ENCODE assay signal across 1 cellular context in genomic region chr16:78045865-78046581, GRCh38.
TF ChIP-seq lines count a peak whose summit lies in the region.

No MANE protein-coding gene starts in this region.

TF ChIP-seq in HepG2, 621 proteins besides CTCF, POLR2A, EP300 and RAD21 (continued from another document and continues in another):
- TF ChIP-seq ELK4 (CRISPR knock-in tag; IDR thresholded peaks at IDR 0.05; ENCODE audit: borderline replicate concordance) (peak; percentile 81; the same call in 1 of the 2 replicates), ZNF468 (CRISPR knock-in tag; IDR thresholded peaks at IDR 0.05) (peak; percentile 96), KDM2A (CRISPR knock-in tag; IDR thresholded peaks at IDR 0.05; ENCODE audit: borderline replicate concordance, low read depth) (peak; percentile 95), ZNF510 (CRISPR knock-in tag; IDR thresholded peaks at IDR 0.05; ENCODE audit: low read depth) (peak; percentile 97), HNRNPL (IDR thresholded peaks at IDR 0.05; ENCODE audit: low read depth, low read length) (peak; percentile 89), ETV6 (CRISPR knock-in tag; conservative IDR thresholded peaks at IDR 0.05) (peak; percentile 99), ZNF704 (CRISPR knock-in tag; IDR thresholded peaks at IDR 0.05; ENCODE audit: borderline replicate concordance) (peak; percentile 99), ARNTL (CRISPR knock-in tag; IDR thresholded peaks at IDR 0.05) (peak; percentile 86), MNT (IDR thresholded peaks at IDR 0.05) (no peak), MLLT10 (CRISPR knock-in tag; IDR thresholded peaks at IDR 0.05) (0 out of 2 replicates have a peak, but pooled peaks have one; percentile 49), PLRG1 (conservative IDR thresholded peaks at IDR 0.05) (no peak), ZNF761 (CRISPR knock-in tag; conservative IDR thresholded peaks at IDR 0.05) (peak; percentile 95), ZNF501 (CRISPR knock-in tag; IDR thresholded peaks at IDR 0.05) (peak; percentile 98), MYPOP (CRISPR knock-in tag; IDR thresholded peaks at IDR 0.05) (peak; percentile 93; the same call in 1 of the 2 replicates), SRSF1 (optimal IDR thresholded peaks at IDR 0.05; ENCODE audit: low read depth, low read length) (no peak), NFIC (IDR thresholded peaks at IDR 0.05; ENCODE audit: low read length) (no peak), ZNF816 (CRISPR knock-in tag; IDR thresholded peaks at IDR 0.05; ENCODE audit: borderline replicate concordance) (peak; percentile 98), ZNF839 (CRISPR knock-in tag; IDR thresholded peaks at IDR 0.05; ENCODE audit: borderline replicate concordance) (peak; percentile 95), ARID5B (CRISPR knock-in tag; IDR thresholded peaks at IDR 0.05) (peak; percentile 84), AFF4 (CRISPR knock-in tag; IDR thresholded peaks at IDR 0.05) (no peak), GATAD2A (CRISPR knock-in tag; IDR thresholded peaks at IDR 0.05) (peak; percentile 76), MXD1 (CRISPR knock-in tag; IDR thresholded peaks at IDR 0.05) (peak; percentile 99), NR1H2 (CRISPR knock-in tag; IDR thresholded peaks at IDR 0.05; ENCODE audit: borderline replicate concordance, low read depth) (peak; percentile 92; the same call in 1 of the 2 replicates), BCLAF1 (IDR thresholded peaks at IDR 0.05) (no peak), HOXD1 (CRISPR knock-in tag; IDR thresholded peaks at IDR 0.05) (peak; percentile 98), ZNF282 (IDR thresholded peaks at IDR 0.05; ENCODE audit: partially characterized antibody) (no peak), HES4 (CRISPR knock-in tag; IDR thresholded peaks at IDR 0.05; ENCODE audit: borderline replicate concordance) (peak; percentile 99), EHMT2 (IDR thresholded peaks at IDR 0.05; ENCODE audit: borderline replicate concordance, low read depth, low read length) (peak; percentile 93), SP4 (CRISPR knock-in tag; IDR thresholded peaks at IDR 0.05) (peak; percentile 67), MYC (CRISPR knock-in tag; IDR thresholded peaks at IDR 0.05; ENCODE audit: borderline replicate concordance) (peak; percentile 92), ZNF550 (CRISPR knock-in tag; IDR thresholded peaks at IDR 0.05; ENCODE audit: borderline replicate concordance) (peak; percentile 93; the same call in 1 of the 2 replicates), CREB1 (IDR thresholded peaks at IDR 0.05) (no peak), CREB1 (CRISPR knock-in tag; IDR thresholded peaks at IDR 0.05) (no peak), ZBTB4 (CRISPR knock-in tag; IDR thresholded peaks at IDR 0.05; ENCODE audit: borderline replicate concordance) (peak; percentile 83; the same call in 1 of the 2 replicates), SOX5 (CRISPR knock-in tag; IDR thresholded peaks at IDR 0.05; ENCODE audit: borderline replicate concordance) (peak; percentile 69; the same call in 1 of the 2 replicates), ZSCAN30 (CRISPR knock-in tag; IDR thresholded peaks at IDR 0.05) (peak; percentile 83; the same call in 1 of the 2 replicates), ZFY (CRISPR knock-in tag; IDR thresholded peaks at IDR 0.05) (peak; percentile 92), SOX6 (IDR thresholded peaks at IDR 0.05) (no peak), SOX6 (CRISPR knock-in tag; IDR thresholded peaks at IDR 0.05) (peak; percentile 70), NFKB2 (CRISPR knock-in tag; IDR thresholded peaks at IDR 0.05; ENCODE audit: borderline replicate concordance) (peak; percentile 100), MEF2D (CRISPR knock-in tag; IDR thresholded peaks at IDR 0.05) (peak; percentile 90)
